Comparison of ENCODE assay signal across 25 cellular contexts in genomic region chr2:1754461-1755170, GRCh38. TPM values are rescaled to one million over a fixed set of nuclear protein-coding genes. Genes with fewer than 3 reads are reported as not detected.
"Had no signal": no experiment of that assay in that cellular context is flagged by ENCODE, and none has a peak within 500 bp of the region (broad histone marks: within the 10 kb centered on the region; RNA-seq: fewer than 3 reads in every experiment).

No MANE protein-coding gene starts in this region.

- H3K36me3 ChIP-seq: cardiac muscle cell, left ventricle myocardium inferior, sigmoid colon, thoracic aorta, upper lobe of left lung had no signal

- H3K4me1 Mint-ChIP-seq: activated naive CD8-positive, alpha-beta T cell treated with anti-CD3 and anti-CD28 coated beads, Interleukin-2, amount 50 U/mL, for 24 hours had no signal

- H3K4me2 ChIP-seq: smooth muscle cell had no signal

- H3K4me3 ChIP-seq: body of pancreas, cardiac muscle cell, left ventricle myocardium inferior, sigmoid colon, smooth muscle cell, thoracic aorta, upper lobe of left lung had no signal

- H3K27me3 ChIP-seq: cardiac muscle cell, sigmoid colon, upper lobe of left lung had no signal

- H3K27ac ChIP-seq: body of pancreas, cardiac muscle cell, foreskin keratinocyte, left ventricle myocardium inferior, thoracic aorta, upper lobe of left lung had no signal

- H3K36me3 Mint-ChIP-seq: activated CD4-positive, alpha-beta memory T cell treated with anti-CD3 and anti-CD28 coated beads for 36 hours; natural killer cell treated with Interleukin-12 subunit alpha and Interleukin-12 subunit beta and Interleukin-15 and Interleukin-18, amount 100 ng/mL, for 72 hours had no signal

- H3K27me3 Mint-ChIP-seq: activated naive CD8-positive, alpha-beta T cell treated with anti-CD3 and anti-CD28 coated beads, Interleukin-2, amount 50 U/mL, for 24 hours had no signal

- H3K27ac Mint-ChIP-seq: activated CD4-positive, alpha-beta memory T cell treated with anti-CD3 and anti-CD28 coated beads for 36 hours; activated naive CD8-positive, alpha-beta T cell treated with anti-CD3 and anti-CD28 coated beads, Interleukin-2, amount 50 U/mL, for 24 hours; activated T-helper 1 cell treated with anti-CD3 and anti-CD28 coated beads, Interleukin-12 subunit alpha, Interleukin-12 subunit beta, Interleukin-2, Interleukin-4 antibody, amounts not matched to agents 30 ng/mL and 10 ng/mL and 1 ng/mL, durations not matched to agents 14 hours and 24 hours and 36 hours; dendritic cell treated with granulocyte-macrophage colony-stimulating factor and Interleukin-4, amounts not matched to agents 40 ng/mL and 50 ng/mL, for 4 days; natural killer cell treated with Interleukin-12 subunit alpha and Interleukin-12 subunit beta and Interleukin-15 and Interleukin-18, amount 100 ng/mL, for 72 hours; stimulated activated naive B cell treated with anti-CD40 and anti-IgM and Interleukin-4, amounts not matched to agents 10 μg/mL and 1 μg/mL and 100 μg/mL, for 72 hours; T-helper 17 cell had no signal

- H3K4me1 ChIP-seq: body of pancreas, foreskin keratinocyte had no signal

- ATAC-seq: activated naive CD8-positive, alpha-beta T cell treated with anti-CD3 and anti-CD28 coated beads, Interleukin-2, amount 50 U/mL, for 24 hours; body of pancreas; foreskin keratinocyte; natural killer cell treated with Interleukin-12 subunit alpha and Interleukin-12 subunit beta and Interleukin-15 and Interleukin-18, amount 100 ng/mL, for 72 hours; stimulated activated naive B cell treated with anti-CD40 and anti-IgM and Interleukin-4, amounts not matched to agents 10 μg/mL and 1 μg/mL and 100 μg/mL, for 72 hours; T-helper 17 cell had no signal

- H3K4me3 Mint-ChIP-seq: activated CD4-positive, alpha-beta memory T cell treated with anti-CD3 and anti-CD28 coated beads for 36 hours; activated naive CD8-positive, alpha-beta T cell treated with anti-CD3 and anti-CD28 coated beads, Interleukin-2, amount 50 U/mL, for 24 hours; activated T-helper 1 cell treated with anti-CD3 and anti-CD28 coated beads, Interleukin-12 subunit alpha, Interleukin-12 subunit beta, Interleukin-2, Interleukin-4 antibody, amounts not matched to agents 30 ng/mL and 10 ng/mL and 1 ng/mL, durations not matched to agents 14 hours and 24 hours and 36 hours; dendritic cell treated with granulocyte-macrophage colony-stimulating factor and Interleukin-4, amounts not matched to agents 40 ng/mL and 50 ng/mL, for 4 days; natural killer cell treated with Interleukin-12 subunit alpha and Interleukin-12 subunit beta and Interleukin-15 and Interleukin-18, amount 100 ng/mL, for 72 hours; stimulated activated naive B cell treated with anti-CD40 and anti-IgM and Interleukin-4, amounts not matched to agents 10 μg/mL and 1 μg/mL and 100 μg/mL, for 72 hours; T-helper 17 cell had no signal

- DNase-seq: activated CD4-positive, alpha-beta memory T cell treated with anti-CD3 and anti-CD28 coated beads for 36 hours; activated CD4-positive, alpha-beta T cell treated with anti-CD3 and anti-CD28 coated beads for 4 hours; activated CD4-positive, CD25-positive, alpha-beta regulatory T cell; activated gamma-delta T cell; activated naive CD4-positive, alpha-beta T cell treated with anti-CD3 and anti-CD28 coated beads, Interleukin-2, amount 50 U/mL, for 16 hours; activated naive CD8-positive, alpha-beta T cell treated with anti-CD3 and anti-CD28 coated beads, Interleukin-2, amount 50 U/mL, for 24 hours; body of pancreas; effector CD4-positive, alpha-beta T cell; foreskin keratinocyte; kidney glomerular epithelial cell; left ventricle myocardium inferior; mammary epithelial cell; midbrain; sigmoid colon; stimulated activated CD4-positive, alpha-beta T cell treated with anti-CD3 and anti-CD28 coated beads, Interleukin-2, amount 100 ng/mL, for 48 hours; stimulated activated CD8-positive, alpha-beta memory T cell treated with anti-CD3 and anti-CD28 coated beads, Interleukin-4, amount 100 ng/mL, for 48 hours; stimulated activated naive B cell treated with anti-CD40 and anti-IgM and Interleukin-4, amounts not matched to agents 10 μg/mL and 1 μg/mL and 100 μg/mL, for 72 hours; T-helper 17 cell had no signal

- H3K9me3 ChIP-seq: body of pancreas, left ventricle myocardium inferior, thoracic aorta had no signal

- H3K9me3 Mint-ChIP-seq: activated naive CD8-positive, alpha-beta T cell treated with anti-CD3 and anti-CD28 coated beads, Interleukin-2, amount 50 U/mL, for 24 hours; natural killer cell treated with Interleukin-12 subunit alpha and Interleukin-12 subunit beta and Interleukin-15 and Interleukin-18, amount 100 ng/mL, for 72 hours had no signal

RNA-seq across cellular contexts. Expression of gene PXDN, which starts 10.3 kb away (rescaled TPM):
- total RNA-seq: activated CD4-positive, alpha-beta memory T cell treated with anti-CD3 and anti-CD28 coated beads for 36 hours; T-helper 17 cell had no signal
